In the genomic region with DNA sequence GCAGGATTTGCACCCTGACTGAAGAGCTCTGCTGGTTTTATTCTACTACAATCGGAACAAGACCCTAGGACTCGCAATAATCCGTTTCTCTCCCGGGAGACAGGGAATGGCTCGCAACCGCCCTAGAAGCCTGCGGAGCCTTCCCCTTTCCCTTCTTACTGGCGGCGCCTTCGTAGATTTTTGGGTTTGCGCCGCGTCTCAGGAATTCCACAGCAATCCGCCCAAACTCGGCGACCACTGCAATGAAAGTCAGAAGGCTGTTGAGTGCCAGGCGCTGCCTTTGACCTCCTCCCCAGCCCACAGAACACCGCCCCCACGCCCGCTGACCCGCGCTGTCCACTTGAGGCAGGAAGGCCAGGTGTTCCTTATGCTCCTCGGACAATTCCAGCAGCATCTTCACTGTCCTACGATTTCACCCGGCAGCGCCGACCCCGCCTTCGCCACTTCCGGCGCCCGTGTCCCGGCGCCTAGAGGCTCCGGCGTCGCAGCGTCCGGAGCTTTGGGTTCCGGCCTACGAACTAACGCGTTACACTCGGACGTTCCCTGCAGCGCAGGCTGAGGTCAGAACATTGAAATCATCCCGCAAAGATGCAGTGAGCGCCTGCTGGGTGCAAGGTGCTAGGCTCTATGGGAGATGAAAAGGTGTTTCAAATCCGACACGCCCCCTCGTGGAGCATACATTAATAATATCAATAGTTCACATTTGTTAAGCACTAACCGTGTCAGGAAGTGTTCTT, we compare ENCODE assay signal across 8 cellular contexts. TPM values are rescaled to one million over a fixed set of nuclear protein-coding genes. Genes with fewer than 3 reads are reported as not detected.
A peak's percentile ranks its signal among the peaks of the same experiment; 100 is the strongest.
DNase-seq lines count a peak whose midpoint lies in the region; ATAC-seq and TF ChIP-seq lines count a peak whose summit lies in the region.

A gene (minus strand): TSS at position 439 of the 737 bp plus-strand sequence. CDS start 45 bp downstream, at position 394.

- H3K4me1 ChIP-seq in cardiac muscle cell (ENCODE audit: low read depth) = peaks cover 6% of the 10 kb centered on the region
- peaks cover 0 to 2% of the 10 kb centered on the region in 2 experiments for H3K4me1 ChIP-seq in trophoblast cell (ENCODE audit: control insufficient read depth in 1 of 2, insufficient read depth in 2 of 2, low read length in 2 of 2)
- peaks cover 0 to 17% (median 8%) of the 10 kb centered on the region in 4 donors for H3K4me1 ChIP-seq in transverse colon

- intact Hi-C loops in transverse colon (cut with DNase I; ENCODE audit: low total_unique reads) = no loop called here

- H3K18ac ChIP-seq in trophoblast cell (ENCODE audit: low read length) = peak within 1 kb of the TSS; percentile 24

- H3K9ac ChIP-seq in SU-DHL-6 (ENCODE audit: low read length) (peak within 1 kb of the TSS; percentile 85), trophoblast cell (ENCODE audit: low read length) (peak within 1 kb of the TSS; percentile 92)

- TF ChIP-seq EP300 in transverse colon (IDR thresholded peaks at IDR 0.05; ENCODE audit: low read depth) = no peak

- peak; percentile 100 for ATAC-seq in HG02610 (IDR thresholded peaks at IDR 0.05; ENCODE audit: unreplicated experiment)

- H3K9me3 ChIP-seq in SU-DHL-6 (ENCODE audit: insufficient read depth, low read length) = no peaks in the 10 kb centered on the region
- no peaks in the 10 kb centered on the region for H3K9me3 ChIP-seq in cardiac muscle cell (ENCODE audit: low read depth)
- H3K9me3 ChIP-seq in trophoblast cell (ENCODE audit: insufficient read depth, low read depth, low read length) = no peaks in the 10 kb centered on the region
- no peaks in the 10 kb centered on the region for H3K9me3 ChIP-seq in transverse colon

- peak within 1 kb of the TSS; percentile 69 for H4K91ac ChIP-seq in trophoblast cell (ENCODE audit: low read depth, low read length)

- peak within 1 kb of the TSS; percentile 40 for H4K12ac ChIP-seq in trophoblast cell (ENCODE audit: low read depth, low read length)

- H4K8ac ChIP-seq in trophoblast cell (ENCODE audit: low read depth, low read length) = peak within 1 kb of the TSS; percentile 96

- peak within 1 kb of the TSS; percentile 90 for H2AFZ ChIP-seq in SU-DHL-6 (ENCODE audit: low read depth, low read length, severe bottlenecking)
- peak within 1 kb of the TSS; percentile 96 for H2AFZ ChIP-seq in trophoblast cell (ENCODE audit: insufficient read depth, low read length, poor library complexity)

- WGBS in trophoblast cell (ENCODE audit: extremely low coverage, insufficient coverage, insufficient read length) = no CpG with 5 or more reads among the region's 52 CpGs
- WGBS in transverse colon (ENCODE audit: low coverage in 1 of 2), 2 donors = 1 to 2% methylated on average over 9 to 45 of the region's 52 CpGs

- peaks cover 4% of the 10 kb centered on the region for H3K79me1 ChIP-seq in trophoblast cell (ENCODE audit: low read length)

- H3K4me2 ChIP-seq in SU-DHL-6 (ENCODE audit: low read depth, low read length, poor library complexity, severe bottlenecking) = peak within 1 kb of the TSS; percentile 97
- peak within 1 kb of the TSS; percentile 75 for H3K4me2 ChIP-seq in trophoblast cell (ENCODE audit: low read length)

- H2BK120ac ChIP-seq in trophoblast cell (ENCODE audit: insufficient read depth, low read length, poor library complexity) = peak within 1 kb of the TSS; percentile 44

- peak within 1 kb of the TSS; percentile 50 for H3K14ac ChIP-seq in trophoblast cell (ENCODE audit: low read length)

- H2BK5ac ChIP-seq in trophoblast cell (ENCODE audit: low read depth, low read length, poor library complexity) = peak within 1 kb of the TSS; percentile 0

- H3K27me3 ChIP-seq in SU-DHL-6 (ENCODE audit: low read length) = no peaks in the 10 kb centered on the region
- H3K27me3 ChIP-seq in cardiac muscle cell = no peaks in the 10 kb centered on the region
- no peaks in the 10 kb centered on the region for H3K27me3 ChIP-seq in trophoblast cell (ENCODE audit: insufficient read depth, low read length)
- H3K27me3 ChIP-seq in transverse colon = peaks cover 5% of the 10 kb centered on the region

- H3K4ac ChIP-seq in trophoblast cell (ENCODE audit: low read depth, low read length) = peak within 1 kb of the TSS; percentile 4

- no peaks in the 10 kb centered on the region for H3K9me2 ChIP-seq in SU-DHL-6 (replicated peaks; ENCODE audit: insufficient read depth, low read length)

- peak; percentile 64 for TF ChIP-seq POLR2A in transverse colon (IDR thresholded peaks at IDR 0.05)

- H2BK12ac ChIP-seq in trophoblast cell (ENCODE audit: low read length) = no peak within 1 kb of the TSS

- TF ChIP-seq CTCF in GM12865 (IDR thresholded peaks at IDR 0.05; ENCODE audit: insufficient read depth, low read depth, low read length, missing control alignments) = peak; percentile 36
- TF ChIP-seq CTCF in SU-DHL-6 (IDR thresholded peaks at IDR 0.05; ENCODE audit: insufficient read depth, low read length, poor library complexity, severe bottlenecking) = peak; percentile 45
- TF ChIP-seq CTCF in cardiac muscle cell (IDR thresholded peaks at IDR 0.05; ENCODE audit: low read depth, low read length) = no peak
- peak in 2 of 5 experiments; percentile 13 to 32 for TF ChIP-seq CTCF in transverse colon (IDR thresholded peaks at IDR 0.05)

- no peak within 1 kb of the TSS for H3K23ac ChIP-seq in trophoblast cell (ENCODE audit: low read length)

- H3K79me2 ChIP-seq in SU-DHL-6 (ENCODE audit: insufficient read depth, low read length) (peaks cover 9% of the 10 kb centered on the region), trophoblast cell (ENCODE audit: control insufficient read depth, insufficient read depth, low read length, poor library complexity) (peaks cover 4% of the 10 kb centered on the region)

- peak within 1 kb of the TSS; percentile 93 for H3K4me3 ChIP-seq in GM12865 (ENCODE audit: low read depth, low read length)
- peak within 1 kb of the TSS; percentile 96 for H3K4me3 ChIP-seq in SU-DHL-6 (ENCODE audit: insufficient read depth, low read length, poor library complexity, severe bottlenecking)
- peak within 1 kb of the TSS; percentile 93 for H3K4me3 ChIP-seq in cardiac muscle cell
- peak within 1 kb of the TSS; percentile 100 for H3K4me3 ChIP-seq in trophoblast cell (ENCODE audit: low read depth, low read length)
- peak within 1 kb of the TSS; percentile 48 to 82 (median 80) for H3K4me3 ChIP-seq in transverse colon

- H3K36me3 ChIP-seq in SU-DHL-6 (ENCODE audit: low read length) (peaks cover 8% of the 10 kb centered on the region; the same call in 1 of the 2 replicates), cardiac muscle cell (peaks cover 6% of the 10 kb centered on the region), trophoblast cell (ENCODE audit: control insufficient read depth in 1 of 2, insufficient read depth in 2 of 2, low read length in 2 of 2) (peaks cover 2 to 6% of the 10 kb centered on the region in 2 experiments), transverse colon (peaks cover 0 to 17% (median 0%) of the 10 kb centered on the region in 4 donors)

- in situ Hi-C loops in transverse colon (cut with MboI; ENCODE audit: low pct_ligation_motif_present in 1 of 4, low pct_unique_long_range_greater_than_20kb in 1 of 4, low sequenced_read_pairs in 3 of 4) = no loop called here

- DNase-seq in GM12865 (ENCODE audit: low read depth) (peak; percentile 96), NCI-H1092 (lab: John Stamatoyannopoulos, UW) (peak; percentile 86), cardiac muscle cell (ENCODE audit: low read depth in 1 of 2, low spot score in 1 of 2) (peak; percentile 89), trophoblast cell (peak; percentile 95 to 97), transverse colon (peak; percentile 78)
- peak; percentile 46 for DNase-seq in activated naive CD8-positive, alpha-beta T cell treated with anti-CD3 and anti-CD28 coated beads, Interleukin-2, amount 50 U/mL, for 16 hours (ENCODE audit: low read depth, low spot score)

- H4K20me1 ChIP-seq in SU-DHL-6 (ENCODE audit: low read depth, low read length) = no peaks in the 10 kb centered on the region

- peak within 1 kb of the TSS; percentile 39 for H3K27ac ChIP-seq in SU-DHL-6 (ENCODE audit: low read depth, low read length)
- H3K27ac ChIP-seq in cardiac muscle cell = peak within 1 kb of the TSS; percentile 76
- H3K27ac ChIP-seq in trophoblast cell (ENCODE audit: low read depth, low read length) = peak within 1 kb of the TSS; percentile 67
- peak within 1 kb of the TSS; percentile 78 to 86 (median 82) for H3K27ac ChIP-seq in transverse colon

- H2AK5ac ChIP-seq in trophoblast cell (ENCODE audit: low read length) = peak within 1 kb of the TSS; percentile 76

- peaks cover 6% of the 10 kb centered on the region for H3F3A ChIP-seq in SU-DHL-6 (ENCODE audit: insufficient read depth)

RNA-seq across cellular contexts. Expression of the gene that starts here (rescaled TPM):
- 21.0 and 30.9 TPM in 2 replicates for total RNA-seq in cardiac muscle cell
- 42.8 and 58.5 TPM in 2 replicates for polyA plus RNA-seq in cardiac muscle cell
- 24.6 and 25.6 TPM in 2 replicates for polyA plus RNA-seq in trophoblast cell (2013)
- total RNA-seq in transverse colon = 10 to 100 TPM; 11.3 to 20.2 (median 16.1) TPM

Comparison
In these comparisons a context has a peak if more than half of its experiments do, and no peak if none do; other contexts are left out.
1. Peak in every context shown above with its lines: DNase-seq, ATAC-seq, H3K4me3 ChIP-seq and H3K27ac ChIP-seq.
2. DNase-seq: peak in every context shown above with its lines; median percentile 96 in GM12865; 96 in trophoblast cell; 89 in cardiac muscle cell; 86 in NCI-H1092; 78 in transverse colon; 46 in activated naive CD8-positive, alpha-beta T cell treated with anti-CD3 and anti-CD28 coated beads, Interleukin-2, amount 50 U/mL, for 16 hours.